18 cellular contexts compared by ENCODE assay signal in the genomic region with DNA sequence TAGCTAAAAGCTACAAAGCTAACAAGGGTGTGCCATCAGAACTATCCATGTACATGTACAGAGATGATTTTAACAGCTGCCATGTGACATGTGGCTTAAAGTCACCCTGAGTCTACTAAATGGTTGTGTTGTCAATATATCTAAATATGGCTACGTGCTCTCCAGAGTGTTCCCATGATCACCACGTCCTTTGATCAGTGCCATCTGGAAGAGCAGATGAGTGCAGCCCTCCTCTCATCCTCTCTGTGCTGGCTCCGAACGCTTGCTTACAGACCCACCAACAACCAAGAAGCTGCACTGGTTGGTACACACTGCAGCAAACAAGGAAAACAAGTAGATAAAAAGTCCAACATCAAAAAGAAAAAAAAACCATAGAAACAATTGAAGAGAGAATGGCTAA.
"Had no signal": no experiment of that assay in that cellular context is flagged by ENCODE, and none has a peak within 500 bp of the region (broad histone marks: within the 10 kb centered on the region; RNA-seq: fewer than 3 reads in every experiment).

No MANE protein-coding gene starts in this region.

- H3K27ac Mint-ChIP-seq: activated CD4-positive, alpha-beta T cell treated with anti-CD3 and anti-CD28 coated beads, Interleukin-2, amount 10 ng/mL, durations not matched to agents 24 days and 14 days; activated CD8-positive, alpha-beta memory T cell treated with anti-CD3 and anti-CD28 coated beads, Interleukin-2, amount 10 ng/mL, durations not matched to agents 7 days and 5 days; activated CD8-positive, alpha-beta T cell treated with anti-CD3 and anti-CD28 coated beads for 36 hours; activated naive CD4-positive, alpha-beta T cell treated with anti-CD3 and anti-CD28 coated beads, Interleukin-2, amount 10 ng/mL, durations not matched to agents 7 days and 5 days; natural killer cell; stimulated activated naive CD8-positive, alpha-beta T cell treated with anti-CD3 and anti-CD28 coated beads, Interleukin-15, Interleukin-2, amounts not matched to agents 100 ng/mL and 50 ng/mL, for 24 hours had no signal

- H3K4me3 ChIP-seq: cardiac muscle cell, heart right ventricle, lower lobe of right lung, pancreas, tibial nerve had no signal

- H3K36me3 ChIP-seq: cardiac muscle cell, lower lobe of right lung, neutrophil, pancreas, tibial nerve had no signal

- H3K27me3 ChIP-seq: cardiac muscle cell, heart right ventricle, neutrophil, pancreas, tibial nerve had no signal

- H3K4me3 Mint-ChIP-seq: activated CD4-positive, alpha-beta T cell treated with anti-CD3 and anti-CD28 coated beads, Interleukin-2, amount 10 ng/mL, durations not matched to agents 24 days and 14 days; activated CD8-positive, alpha-beta memory T cell treated with anti-CD3 and anti-CD28 coated beads, Interleukin-2, amount 10 ng/mL, durations not matched to agents 7 days and 5 days; activated CD8-positive, alpha-beta T cell treated with anti-CD3 and anti-CD28 coated beads for 36 hours; activated naive CD4-positive, alpha-beta T cell treated with anti-CD3 and anti-CD28 coated beads, Interleukin-2, amount 10 ng/mL, durations not matched to agents 7 days and 5 days; natural killer cell; stimulated activated naive CD8-positive, alpha-beta T cell treated with anti-CD3 and anti-CD28 coated beads, Interleukin-15, Interleukin-2, amounts not matched to agents 100 ng/mL and 50 ng/mL, for 24 hours had no signal

- H3K27me3 Mint-ChIP-seq: activated CD4-positive, alpha-beta T cell treated with anti-CD3 and anti-CD28 coated beads, Interleukin-2, amount 10 ng/mL, durations not matched to agents 24 days and 14 days; activated CD8-positive, alpha-beta memory T cell treated with anti-CD3 and anti-CD28 coated beads, Interleukin-2, amount 10 ng/mL, durations not matched to agents 7 days and 5 days; activated CD8-positive, alpha-beta T cell treated with anti-CD3 and anti-CD28 coated beads for 36 hours; activated naive CD4-positive, alpha-beta T cell treated with anti-CD3 and anti-CD28 coated beads, Interleukin-2, amount 10 ng/mL, durations not matched to agents 7 days and 5 days; stimulated activated naive CD8-positive, alpha-beta T cell treated with anti-CD3 and anti-CD28 coated beads, Interleukin-15, Interleukin-2, amounts not matched to agents 100 ng/mL and 50 ng/mL, for 24 hours had no signal

- ATAC-seq: activated CD8-positive, alpha-beta memory T cell treated with anti-CD3 and anti-CD28 coated beads, Interleukin-2, amount 10 ng/mL, durations not matched to agents 7 days and 5 days; activated CD8-positive, alpha-beta T cell treated with anti-CD3 and anti-CD28 coated beads for 36 hours; heart right ventricle; left lobe of liver; lower lobe of right lung; natural killer cell; pancreas; right cardiac atrium had no signal

- H3K27ac ChIP-seq: cardiac muscle cell, heart right ventricle, lower lobe of right lung, neutrophil, pancreas, tibial nerve had no signal

- H3K9me3 ChIP-seq: lower lobe of right lung, neutrophil, pancreas had no signal

- H3K4me1 Mint-ChIP-seq: activated CD4-positive, alpha-beta T cell treated with anti-CD3 and anti-CD28 coated beads, Interleukin-2, amount 10 ng/mL, durations not matched to agents 24 days and 14 days; activated CD8-positive, alpha-beta memory T cell treated with anti-CD3 and anti-CD28 coated beads, Interleukin-2, amount 10 ng/mL, durations not matched to agents 7 days and 5 days; activated naive CD4-positive, alpha-beta T cell treated with anti-CD3 and anti-CD28 coated beads, Interleukin-2, amount 10 ng/mL, durations not matched to agents 7 days and 5 days had no signal

- H3K36me3 Mint-ChIP-seq: activated naive CD4-positive, alpha-beta T cell treated with anti-CD3 and anti-CD28 coated beads, Interleukin-2, amount 10 ng/mL, durations not matched to agents 7 days and 5 days had no signal

- DNase-seq: activated CD4-positive, alpha-beta T cell treated with anti-CD3 and anti-CD28 coated beads, Interleukin-2, amount 10 ng/mL, durations not matched to agents 24 days and 14 days; activated CD8-positive, alpha-beta memory T cell treated with anti-CD3 and anti-CD28 coated beads, Interleukin-2, amount 10 ng/mL, durations not matched to agents 7 days and 5 days; activated CD8-positive, alpha-beta T cell treated with anti-CD3 and anti-CD28 coated beads for 36 hours; activated effector memory CD4-positive, alpha-beta T cell treated with anti-CD3 and anti-CD28 coated beads, Interleukin-2, amount 50 U/mL, for 16 hours; activated naive CD4-positive, alpha-beta T cell treated with anti-CD3 and anti-CD28 coated beads, Interleukin-2, amount 10 ng/mL, durations not matched to agents 7 days and 5 days; activated T-cell treated with anti-CD3 and anti-CD28 coated beads for 4 hours; heart right ventricle; lower lobe of right lung; natural killer cell; pancreas; right cardiac atrium; stimulated activated CD4-positive, alpha-beta T cell treated with anti-CD3 and anti-CD28 coated beads, Interleukin-12 subunit alpha, Interleukin-12 subunit beta, amount 100 ng/mL, for 4 hours; substantia nigra had no signal
